In genomic region chr11:130181295-130182272, GRCh38 we compare ENCODE assay signal across 8 cellular contexts. TPM values are rescaled to one million over a fixed set of nuclear protein-coding genes. Genes with fewer than 3 reads are reported as not detected.
DNase-seq lines count a peak whose midpoint lies in the region; ATAC-seq and TF ChIP-seq lines count a peak whose summit lies in the region.

No MANE protein-coding gene starts in this region.

- no peak overlapping the region for H2AFZ ChIP-seq in osteoblast (ENCODE audit: low read length)

- no peaks in the 10 kb centered on the region for H3K9me3 ChIP-seq in osteoblast (ENCODE audit: low read depth, low read length)
- no peaks in the 10 kb centered on the region for H3K9me3 ChIP-seq in SJCRH30 (replicated peaks)

- H3K4me1 ChIP-seq in osteoblast (ENCODE audit: insufficient read depth, low read length), result peaks cover 10% of the 10 kb centered on the region
- H3K4me1 ChIP-seq in SJCRH30, result peaks cover 18% of the 10 kb centered on the region

- DNase-seq in COR-L47 (lab: John Stamatoyannopoulos, UW) (peak; percentile 86), NCI-H2107 (lab: John Stamatoyannopoulos, UW) (peak; percentile 35), choroid plexus epithelial cell (ENCODE audit: low read depth) (peak; percentile 81), osteoblast (ENCODE audit: insufficient read length, low spot score, missing footprints) (peak; percentile 92), SJCRH30 (no peak), occipital lobe (lab: John Stamatoyannopoulos, UW) (no peak), SW 1271 (lab: John Stamatoyannopoulos, UW) (no peak)

- H4K20me1 ChIP-seq in osteoblast (ENCODE audit: insufficient read depth, low read length), result no peaks in the 10 kb centered on the region

- no peaks in the 10 kb centered on the region for H3K36me3 ChIP-seq in osteoblast (ENCODE audit: insufficient read depth, low read length)
- no peaks in the 10 kb centered on the region for H3K36me3 ChIP-seq in SJCRH30

- H3K79me2 ChIP-seq in osteoblast (ENCODE audit: insufficient read depth, low read length), result no peaks in the 10 kb centered on the region

- H3K4me3 ChIP-seq in choroid plexus epithelial cell (ENCODE audit: low read depth, low read length) (no peak overlapping the region), osteoblast (ENCODE audit: insufficient read depth, low read length) (no peak overlapping the region), SJCRH30 (no peak overlapping the region)

- H3K27me3 ChIP-seq in osteoblast (ENCODE audit: insufficient read depth, low read length) (peaks cover 24% of the 10 kb centered on the region), SJCRH30 (no peaks in the 10 kb centered on the region)

- peak; percentile 63 for ATAC-seq in HG02642 (IDR thresholded peaks at IDR 0.05; ENCODE audit: poor library complexity, unreplicated experiment)

- H3K27ac ChIP-seq in osteoblast (ENCODE audit: low read depth, low read length) (no peak overlapping the region), SJCRH30 (no peak overlapping the region)

- H3K4me2 ChIP-seq in osteoblast (ENCODE audit: insufficient read depth, low read length), result no peak overlapping the region

- TF ChIP-seq CTCF in choroid plexus epithelial cell (conservative IDR thresholded peaks at IDR 0.05; ENCODE audit: low read depth, low read length) (no peak), osteoblast (IDR thresholded peaks at IDR 0.05; ENCODE audit: extremely low read depth, low read depth, low read length) (no peak)

RNA-seq across cellular contexts. Expression of gene ST14, which starts 22.0 kb away (rescaled TPM):
- under 0.01 TPM in 1 of 2 replicates, not detected in the other for total RNA-seq in osteoblast
- total RNA-seq in SJCRH30 (2014; rRNA removed; shearing (Covaris generic)), result 0.10 TPM in 1 of 2 replicates, not detected in the other
- total RNA-seq in occipital lobe, result not detected

Comparison
In these comparisons a context has a peak if more than half of its experiments do, and no peak if none do; other contexts are left out.
1. DNase-seq: peak in COR-L47 (single experiment), NCI-H2107 (single experiment), choroid plexus epithelial cell (single experiment) and osteoblast (single experiment); none in SJCRH30 (0 of 2), occipital lobe (single experiment) and SW 1271 (0 of 2).